Comparison of ENCODE assay signal across 12 cellular contexts in the genomic region with DNA sequence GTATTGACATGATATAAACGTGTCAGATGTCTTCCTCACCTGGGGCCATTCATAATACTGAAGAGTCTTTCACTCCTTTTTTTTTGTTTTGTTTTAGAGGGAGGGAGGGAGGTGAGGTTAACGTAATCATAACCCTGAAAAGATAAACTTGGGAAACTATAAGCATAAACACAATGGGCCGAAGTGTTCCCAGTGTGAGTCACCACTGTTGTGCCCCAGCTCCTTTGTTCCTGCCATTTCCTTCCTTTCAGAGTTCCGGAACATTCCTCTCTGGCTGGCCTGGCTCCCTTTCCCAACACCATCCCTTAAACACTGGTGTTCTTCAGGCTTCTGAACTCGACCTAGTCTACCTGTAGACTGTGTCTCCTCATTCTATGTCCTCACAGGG. TPM values are rescaled to one million over a fixed set of nuclear protein-coding genes. Genes with fewer than 3 reads are reported as not detected.
DNase-seq lines count a peak whose midpoint lies in the region; ATAC-seq and TF ChIP-seq lines count a peak whose summit lies in the region.
"Had no signal": no experiment of that assay in that cellular context is flagged by ENCODE, and none has a peak within 500 bp of the region (broad histone marks: within the 10 kb centered on the region; RNA-seq: fewer than 3 reads in every experiment).

No MANE protein-coding gene starts in this region.

- H3K36me3 ChIP-seq in RWPE2 (ENCODE audit: low read depth) (no peaks in the 10 kb centered on the region), neutrophil (peaks cover 5% of the 10 kb centered on the region), BE2C (no peaks in the 10 kb centered on the region)

- H3K4me1 ChIP-seq in RWPE2 (ENCODE audit: insufficient read depth, poor library complexity, severe bottlenecking), result peaks cover 45% of the 10 kb centered on the region
- peaks cover 4 to 31% of the 10 kb centered on the region in 2 experiments for H3K4me1 ChIP-seq in neutrophil (ENCODE audit: control insufficient read depth in 1 of 2, insufficient read depth in 1 of 2, low read depth in 1 of 2, low read length in 1 of 2)
- H3K4me1 ChIP-seq in BE2C, result no peaks in the 10 kb centered on the region

- TF ChIP-seq CTCF in RWPE2 (IDR thresholded peaks at IDR 0.05; ENCODE audit: poor library complexity, severe bottlenecking) (no peak), neutrophil (IDR thresholded peaks at IDR 0.05) (no peak), BE2C (IDR thresholded peaks at IDR 0.05; ENCODE audit: low read depth, low read length) (no peak)

- H3K4me3 ChIP-seq in RWPE2 (ENCODE audit: severe bottlenecking) (no peak overlapping the region), neutrophil (ENCODE audit: low read depth in 1 of 2, low read length in 1 of 2) (no peak overlapping the region), BE2C (ENCODE audit: low read depth, low read length) (no peak overlapping the region)

- H3K27ac ChIP-seq in RWPE2 (ENCODE audit: poor library complexity, severe bottlenecking) (peak overlapping the region; percentile 70), neutrophil (peak overlapping the region; percentile 44)

- H3K9me3 ChIP-seq in RWPE2 (ENCODE audit: severe bottlenecking), result no peaks in the 10 kb centered on the region
- H3K9me3 ChIP-seq in neutrophil, result no peaks in the 10 kb centered on the region
- H3K9me3 ChIP-seq in BE2C, result no peaks in the 10 kb centered on the region

- H3K27me3 ChIP-seq in RWPE2 (ENCODE audit: insufficient read depth, poor library complexity, severe bottlenecking), result no peaks in the 10 kb centered on the region
- H3K27me3 ChIP-seq in neutrophil, result no peaks in the 10 kb centered on the region
- no peaks in the 10 kb centered on the region for H3K27me3 ChIP-seq in BE2C

- DNase-seq in Daoy (ENCODE audit: low read depth), result peak; percentile 84
- DNase-seq in RWPE2 (ENCODE audit: low spot score), result no peak
- DNase-seq in fibroblast of peridontal ligament (ENCODE audit: extremely low read depth), result peak; percentile 50
- no peak for DNase-seq in NCI-H526 (lab: John Stamatoyannopoulos, UW)
- no peak for DNase-seq in activated T-cell treated with anti-CD3 and anti-CD28 coated beads for 4 hours
- no peak for DNase-seq in BE2C
- DNase-seq: DMS79 treated with DMSO at 0.1 percent for 48 hours; NCI-H1930; stimulated activated naive CD4-positive, alpha-beta T cell had no signal

- ATAC-seq in RWPE2 (ENCODE audit: low read depth) (peak; percentile 79), GM21786 (IDR thresholded peaks at IDR 0.05; ENCODE audit: unreplicated experiment) (no peak)
- ATAC-seq: sciatic nerve had no signal

RNA-seq across cellular contexts. Expression of a gene that starts 18.6 kb away (rescaled TPM):
- 5.7 and 7.8 TPM in 2 replicates for total RNA-seq in Daoy (2014; rRNA removed; shearing (Covaris generic))
- 0.49 TPM for polyA plus RNA-seq in BE2C (2012; ENCODE audit: insufficient read depth, insufficient read length, low read depth)

RNA-seq across cellular contexts. Expression of a gene that starts 51.5 kb away (rescaled TPM):
- not detected in 2 replicates for total RNA-seq in Daoy (2014; rRNA removed; shearing (Covaris generic))
- not detected for polyA plus RNA-seq in BE2C (2012; ENCODE audit: insufficient read depth, insufficient read length, low read depth)
- total RNA-seq: sciatic nerve had no signal

Comparison
In these comparisons a context has a peak if more than half of its experiments do, and no peak if none do; other contexts are left out.
1. DNase-seq: peak in Daoy (single experiment) and fibroblast of peridontal ligament (single experiment); none in RWPE2 (single experiment), NCI-H526 (0 of 2), activated T-cell treated with anti-CD3 and anti-CD28 coated beads for 4 hours (single experiment) and BE2C (single experiment).